8 cellular contexts compared by ENCODE assay signal in the genomic region with DNA sequence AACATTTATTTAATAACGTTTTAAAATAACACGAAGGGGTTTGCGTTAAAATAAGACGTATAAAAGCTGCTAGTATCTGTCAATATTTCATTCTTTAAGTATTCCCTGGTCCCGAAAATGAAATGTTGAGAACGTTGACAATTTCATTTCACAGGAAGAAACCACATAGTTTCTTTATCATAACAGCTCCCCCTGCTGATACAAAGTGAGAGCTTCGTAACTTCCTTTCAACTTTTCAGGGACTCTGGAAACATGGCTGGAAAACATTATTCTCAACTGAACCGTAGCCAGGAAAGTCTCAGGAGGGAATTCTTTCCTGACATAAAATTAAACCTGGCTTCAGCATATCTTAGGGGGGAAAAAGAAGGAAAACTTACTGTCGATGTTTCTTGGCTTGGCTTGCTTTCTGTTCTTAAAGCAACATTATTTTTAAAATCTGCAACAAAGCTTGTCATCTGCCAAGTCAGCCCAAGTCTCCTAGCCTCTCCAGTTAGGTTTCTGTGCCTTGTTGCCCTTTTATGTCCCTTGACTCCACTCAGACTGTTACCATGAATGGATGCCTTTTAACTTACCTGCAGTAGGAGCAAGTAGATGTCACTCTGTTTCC.
A peak's percentile ranks its signal among the peaks of the same experiment; 100 is the strongest.
DNase-seq lines count a peak whose midpoint lies in the region; ATAC-seq and TF ChIP-seq lines count a peak whose summit lies in the region.

No MANE protein-coding gene starts in this region.

- CTCF ChIA-PET in activated CD8-positive, alpha-beta T cell treated with anti-CD3 and anti-CD28 coated beads, Interleukin-2, amount 10 ng/mL, durations not matched to agents 7 days and 5 days (lab: Charles Lee) = interaction anchor here (0.7 to 3.0 kb wide), 34 partner anchors 11 to 1106 kb away, joined by 3 to 66 read pairs (median 4); a partner anchor contains a TSS

- POLR2A ChIA-PET in activated CD8-positive, alpha-beta T cell treated with anti-CD3 and anti-CD28 coated beads, Interleukin-2, amount 10 ng/mL, durations not matched to agents 7 days and 5 days (lab: Charles Lee) = no interaction called here

- H3K36me3 ChIP-seq in cardiac muscle cell = no peaks in the 10 kb centered on the region

- no peak for ATAC-seq in activated CD8-positive, alpha-beta T cell treated with anti-CD3 and anti-CD28 coated beads, Interleukin-2, amount 10 ng/mL, durations not matched to agents 7 days and 5 days
- ATAC-seq in activated CD4-positive, CD25-positive, alpha-beta regulatory T cell treated with anti-CD3 and anti-CD28 coated beads, Interleukin-2, amount 50 U/mL, for 24 hours = no peak

- DNase-seq in stimulated activated CD4-positive, alpha-beta T cell treated with anti-CD3 and anti-CD28 coated beads, Interleukin-15, amount 100 ng/mL, for 24 hours = peak; percentile 8
- DNase-seq in stimulated activated CD4-positive, alpha-beta T cell treated with anti-CD3 and anti-CD28 coated beads, Interleukin-12 subunit alpha, Interleukin-12 subunit beta, amount 100 ng/mL, for 4 hours = no peak
- DNase-seq in NCI-H1048 (lab: John Stamatoyannopoulos, UW) (peak; percentile 55), cardiac muscle cell (ENCODE audit: low read depth in 1 of 2, low spot score in 1 of 2) (peak; percentile 75 to 89), retina (peak; percentile 32), ecto neural progenitor cell (ENCODE audit: low spot score) (no peak)
- DNase-seq in activated CD8-positive, alpha-beta T cell treated with anti-CD3 and anti-CD28 coated beads, Interleukin-2, amount 10 ng/mL, durations not matched to agents 7 days and 5 days = peak; percentile 34

- no peak overlapping the region for H3K4me3 ChIP-seq in cardiac muscle cell

- H3K4me1 Mint-ChIP-seq in activated CD8-positive, alpha-beta T cell treated with anti-CD3 and anti-CD28 coated beads, Interleukin-2, amount 10 ng/mL, durations not matched to agents 7 days and 5 days (ENCODE audit: low read depth) = peaks cover 4% of the 10 kb centered on the region

- H3K4me3 Mint-ChIP-seq in activated CD8-positive, alpha-beta T cell treated with anti-CD3 and anti-CD28 coated beads, Interleukin-2, amount 10 ng/mL, durations not matched to agents 7 days and 5 days = no peak overlapping the region

- peaks cover 8% of the 10 kb centered on the region for H3K27me3 Mint-ChIP-seq in activated CD8-positive, alpha-beta T cell treated with anti-CD3 and anti-CD28 coated beads, Interleukin-2, amount 10 ng/mL, durations not matched to agents 7 days and 5 days (ENCODE audit: low read depth)

- H3K9me3 ChIP-seq in cardiac muscle cell (ENCODE audit: low read depth) = no peaks in the 10 kb centered on the region

- H3K9me3 Mint-ChIP-seq in activated CD8-positive, alpha-beta T cell treated with anti-CD3 and anti-CD28 coated beads, Interleukin-2, amount 10 ng/mL, durations not matched to agents 7 days and 5 days (ENCODE audit: insufficient read depth) = no peaks in the 10 kb centered on the region

- peaks cover 3% of the 10 kb centered on the region for H3K4me1 ChIP-seq in cardiac muscle cell (ENCODE audit: low read depth)

- peak; percentile 77 for TF ChIP-seq CTCF in cardiac muscle cell (IDR thresholded peaks at IDR 0.05; ENCODE audit: low read depth, low read length)

- no peaks in the 10 kb centered on the region for H3K36me3 Mint-ChIP-seq in activated CD8-positive, alpha-beta T cell treated with anti-CD3 and anti-CD28 coated beads, Interleukin-2, amount 10 ng/mL, durations not matched to agents 7 days and 5 days (ENCODE audit: low read depth)

- H3K27me3 ChIP-seq in cardiac muscle cell = no peaks in the 10 kb centered on the region

- no peak overlapping the region for H3K27ac Mint-ChIP-seq in activated CD8-positive, alpha-beta T cell treated with anti-CD3 and anti-CD28 coated beads, Interleukin-2, amount 10 ng/mL, durations not matched to agents 7 days and 5 days

- H3K27ac ChIP-seq in cardiac muscle cell = no peak overlapping the region

Comparison
In these comparisons a context has a peak if more than half of its experiments do, and no peak if none do; other contexts are left out.
1. DNase-seq: peak in stimulated activated CD4-positive, alpha-beta T cell treated with anti-CD3 and anti-CD28 coated beads, Interleukin-15, amount 100 ng/mL, for 24 hours (single experiment), NCI-H1048 (single experiment), activated CD8-positive, alpha-beta T cell treated with anti-CD3 and anti-CD28 coated beads, Interleukin-2, amount 10 ng/mL, durations not matched to agents 7 days and 5 days (single experiment), cardiac muscle cell (2 of 2) and retina (single experiment); none in stimulated activated CD4-positive, alpha-beta T cell treated with anti-CD3 and anti-CD28 coated beads, Interleukin-12 subunit alpha, Interleukin-12 subunit beta, amount 100 ng/mL, for 4 hours (single experiment) and ecto neural progenitor cell (single experiment).